In the genomic region with DNA sequence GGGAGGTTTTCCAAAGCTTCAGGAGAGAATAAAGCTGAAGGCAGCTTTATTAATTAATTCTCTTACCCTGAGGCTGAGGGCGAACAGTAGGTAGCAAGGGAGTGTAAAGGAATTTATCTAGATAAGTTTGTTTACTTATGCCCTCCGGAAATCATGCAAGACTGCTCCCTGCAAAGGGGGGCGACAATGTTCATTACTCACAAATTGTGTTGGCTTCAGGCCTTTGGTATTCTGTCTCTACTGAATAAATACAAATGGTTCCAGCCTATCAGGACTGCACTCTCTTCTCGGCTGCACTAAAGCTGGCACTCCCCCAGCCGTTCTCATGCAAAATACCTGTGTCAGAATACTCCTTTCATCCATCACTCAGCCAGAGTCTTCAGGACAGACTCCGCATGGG, we compare ENCODE assay signal across 1 cellular context.
TF ChIP-seq lines count a peak whose summit lies in the region.

No MANE protein-coding gene starts in this region.

TF ChIP-seq in IMR-90, 13 proteins besides CTCF, POLR2A, EP300 and RAD21:
- TF ChIP-seq SMC3 (IDR thresholded peaks at IDR 0.05; ENCODE audit: low read depth, low read length), result no peak
- no peak for TF ChIP-seq CEBPB (IDR thresholded peaks at IDR 0.05; ENCODE audit: low read depth, low read length)
- TF ChIP-seq RCOR1 (IDR thresholded peaks at IDR 0.05; ENCODE audit: insufficient replicate concordance, low read length), result no peak
- no peak for TF ChIP-seq NFE2L2 (IDR thresholded peaks at IDR 0.05; ENCODE audit: low read depth, low read length)
- TF ChIP-seq FOS (IDR thresholded peaks at IDR 0.05; ENCODE audit: low read depth, low read length), result no peak
- no peak for TF ChIP-seq CHD1 (IDR thresholded peaks at IDR 0.05; ENCODE audit: low read depth, low read length)
- no peak for TF ChIP-seq RFX5 (IDR thresholded peaks at IDR 0.05; ENCODE audit: low read depth, low read length)
